18 cellular contexts compared by ENCODE assay signal in genomic region chr20:24778585-24779031, GRCh38.
DNase-seq lines count a peak whose midpoint lies in the region; ATAC-seq, FAIRE-seq and TF ChIP-seq lines count a peak whose summit lies in the region.
"Had no signal": no experiment of that assay in that cellular context is flagged by ENCODE, and none has a peak within 500 bp of the region (broad histone marks: within the 10 kb centered on the region; RNA-seq: fewer than 3 reads in every experiment).

No MANE protein-coding gene starts in this region.

- DNase-seq in COR-L47 (lab: John Stamatoyannopoulos, UW) (peak; percentile 73), LNCaP clone FGC (ENCODE audit: low read depth) (peak; percentile 27), chondrocyte (ENCODE audit: low spot score) (peak; percentile 69), small intestine (peak; percentile 47), kidney glomerular epithelial cell (lab: John Stamatoyannopoulos, UW) (no peak), Kasumi-1 (lab: John Stamatoyannopoulos, UW) (no peak)
- DNase-seq: activated CD4-positive, CD25-positive, alpha-beta regulatory T cell; activated gamma-delta T cell treated with Interleukin-2 at 50 U/mL for 16 hours; Karpas-422; NCI-H146; SHP77 treated with DMSO at 0.1 percent for 48 hours; stimulated activated naive CD8-positive, alpha-beta T cell treated with anti-CD3 and anti-CD28 coated beads, Interleukin-15, amount 100 ng/mL, for 72 hours had no signal

- no peaks in the 10 kb centered on the region for H3K27me3 ChIP-seq in small intestine (ENCODE audit: control insufficient read depth in 2 of 2, insufficient read depth in 2 of 2, low read length in 2 of 2)
- H3K27me3 ChIP-seq: hepatocyte had no signal

- no peak overlapping the region for H3K27ac Mint-ChIP-seq in chondrocyte (ENCODE audit: unreplicated experiment)
- H3K27ac Mint-ChIP-seq: mesothelial cell of epicardium; stimulated activated naive CD8-positive, alpha-beta T cell treated with anti-CD3 and anti-CD28 coated beads, Interleukin-15, amount 100 ng/mL, for 72 hours had no signal

- no peak overlapping the region for H3K4me3 Mint-ChIP-seq in chondrocyte (ENCODE audit: unreplicated experiment)
- H3K4me3 Mint-ChIP-seq: mesothelial cell of epicardium; stimulated activated naive CD8-positive, alpha-beta T cell treated with anti-CD3 and anti-CD28 coated beads, Interleukin-15, amount 100 ng/mL, for 72 hours had no signal

- no peak overlapping the region for H3K27ac ChIP-seq in small intestine (ENCODE audit: low read depth in 1 of 2, low read length in 1 of 2)
- H3K27ac ChIP-seq: hepatocyte, neutrophil had no signal

- peaks cover 47% of the 10 kb centered on the region for H3K4me1 Mint-ChIP-seq in chondrocyte (ENCODE audit: low read depth)
- H3K4me1 Mint-ChIP-seq: mesothelial cell of epicardium had no signal

- TF ChIP-seq CTCF in LNCaP clone FGC (IDR thresholded peaks at IDR 0.05; ENCODE audit: control insufficient read depth, extremely low read depth, insufficient read depth) (peak; percentile 26), chondrocyte (IDR thresholded peaks at IDR 0.05) (no peak)

- no peaks in the 10 kb centered on the region for H3K27me3 Mint-ChIP-seq in chondrocyte (ENCODE audit: low read depth)

- H3K36me3 ChIP-seq in small intestine (ENCODE audit: control insufficient read depth in 2 of 2, insufficient read depth in 2 of 2, low read length in 2 of 2) = no peaks in the 10 kb centered on the region
- H3K36me3 ChIP-seq: HAP-1, neutrophil had no signal

- peaks cover 9% of the 10 kb centered on the region for H3K9me3 Mint-ChIP-seq in chondrocyte (ENCODE audit: low read depth)

- WGBS in small intestine, 3 donors = 1 to 44% (median 17%) methylated on average over 12 to 14 of the region's 14 CpGs

- H3K36me3 Mint-ChIP-seq in chondrocyte (ENCODE audit: low read depth) = peaks cover 3% of the 10 kb centered on the region
- H3K36me3 Mint-ChIP-seq: mesothelial cell of epicardium had no signal

- H3K4me1 ChIP-seq in small intestine (ENCODE audit: control insufficient read depth in 2 of 2, insufficient read depth in 1 of 2, low read depth in 1 of 2, low read length in 1 of 2) = no peaks in the 10 kb centered on the region
- H3K4me1 ChIP-seq: HAP-1 had no signal

- no peak for FAIRE-seq in small intestine (lab: Jason Lieb, UNC)
- FAIRE-seq: keratinocyte had no signal

- H3K9me3 ChIP-seq in small intestine (ENCODE audit: control insufficient read depth, low read depth) = no peaks in the 10 kb centered on the region
- H3K9me3 ChIP-seq: HAP-1, neutrophil had no signal

- no peak for ATAC-seq in GM18858 (IDR thresholded peaks at IDR 0.05; ENCODE audit: unreplicated experiment)
- ATAC-seq: stimulated activated naive CD8-positive, alpha-beta T cell treated with anti-CD3 and anti-CD28 coated beads, Interleukin-15, amount 100 ng/mL, for 72 hours had no signal

- H3K4me3 ChIP-seq in LNCaP clone FGC (ENCODE audit: low read depth, low read length) (no peak overlapping the region), small intestine (ENCODE audit: low read depth in 1 of 2, low read length in 2 of 2) (no peak overlapping the region)
- H3K4me3 ChIP-seq: HAP-1, hepatocyte had no signal

Comparison
In these comparisons a context has a peak if more than half of its experiments do, and no peak if none do; other contexts are left out.
1. DNase-seq: peak in COR-L47 (single experiment), LNCaP clone FGC (single experiment), chondrocyte (single experiment) and small intestine (single experiment); none in kidney glomerular epithelial cell (single experiment) and Kasumi-1 (0 of 2).